ENCODE assay signal across 24 cellular contexts in the genomic region with DNA sequence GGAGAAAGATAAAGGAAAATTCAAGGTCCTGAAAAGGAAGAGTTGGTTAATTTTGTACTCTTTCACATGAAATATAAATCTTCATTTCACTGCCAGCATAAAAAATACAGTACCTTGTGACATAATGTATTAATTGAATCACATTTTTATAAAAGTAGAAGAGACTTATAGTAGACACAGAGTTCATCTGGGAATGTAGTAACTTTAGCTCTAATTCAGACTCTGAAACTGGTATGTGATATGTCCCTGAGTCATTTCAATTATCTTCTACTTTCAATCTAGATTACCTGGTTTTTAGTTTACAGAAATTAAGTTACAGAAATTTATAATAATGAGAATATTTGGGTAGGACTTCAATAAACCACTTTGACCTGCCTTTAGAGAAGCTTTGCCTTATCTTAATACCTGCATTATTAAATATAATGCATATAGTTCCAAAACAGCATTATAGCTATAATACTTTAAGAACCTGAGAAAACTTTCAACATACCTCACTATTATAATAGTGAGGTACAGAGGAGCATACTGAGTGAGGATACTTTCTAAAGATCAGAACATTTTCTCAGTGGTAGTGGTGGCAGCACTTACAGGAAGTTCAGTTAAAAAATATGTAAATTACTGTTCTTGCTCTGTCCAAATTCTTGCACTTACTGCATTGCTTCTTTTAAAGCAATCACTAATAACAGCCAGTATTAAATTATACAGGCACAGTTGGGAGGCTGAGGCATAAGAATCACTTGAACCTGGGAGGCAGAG. TPM values are rescaled to one million over a fixed set of nuclear protein-coding genes. Genes with fewer than 3 reads are reported as not detected.
A peak's percentile ranks its signal among the peaks of the same experiment; 100 is the strongest.
DNase-seq lines count a peak whose midpoint lies in the region; ATAC-seq and TF ChIP-seq lines count a peak whose summit lies in the region.
"Had no signal": no experiment of that assay in that cellular context is flagged by ENCODE, and none has a peak within 500 bp of the region (broad histone marks: within the 10 kb centered on the region; RNA-seq: fewer than 3 reads in every experiment).

No MANE protein-coding gene starts in this region.

- no peaks in the 10 kb centered on the region for H3K27me3 Mint-ChIP-seq in natural killer cell (ENCODE audit: low read depth in 2 of 2)
- H3K27me3 Mint-ChIP-seq: activated naive CD8-positive, alpha-beta T cell treated with anti-CD3 and anti-CD28 coated beads, Interleukin-2, amount 10 ng/mL, durations not matched to agents 7 days and 5 days; activated T-helper 17 cell treated with anti-CD3 and anti-CD28 coated beads, Interleukin-2, amount 50 U/mL, for 72 hours; CD4-positive, alpha-beta memory T cell had no signal

- H3K9me3 Mint-ChIP-seq in natural killer cell: no peaks in the 10 kb centered on the region
- H3K9me3 Mint-ChIP-seq: activated naive CD8-positive, alpha-beta T cell treated with anti-CD3 and anti-CD28 coated beads, Interleukin-2, amount 10 ng/mL, durations not matched to agents 7 days and 5 days; activated T-helper 17 cell treated with anti-CD3 and anti-CD28 coated beads, Interleukin-2, amount 50 U/mL, for 72 hours; CD4-positive, alpha-beta memory T cell; GM23338 had no signal

- DNase-seq in natural killer cell (no peak), islet precursor cell (no peak), HuH-7 (ENCODE audit: low spot score) (no peak), NCI-H1092 (lab: John Stamatoyannopoulos, UW) (no peak)
- DNase-seq: activated naive CD8-positive, alpha-beta T cell treated with anti-CD3 and anti-CD28 coated beads, Interleukin-2, amount 10 ng/mL, durations not matched to agents 7 days and 5 days; body of pancreas; CD4-positive, alpha-beta memory T cell; DMS79; heart left ventricle; left ventricle myocardium inferior; mucosa of descending colon; NCI-H1436; NCI-H82; Peyer's patch; stimulated activated CD4-positive, alpha-beta T cell treated with anti-CD3 and anti-CD28 coated beads, Interleukin-2, amount 100 ng/mL, for 48 hours; stomach; trophoblast cell had no signal

- no peaks in the 10 kb centered on the region; the same call in 1 of the 2 replicates for H3F3A ChIP-seq in OCI-LY1 (ENCODE audit: insufficient read depth, low read length)

- H3K36me3 ChIP-seq in OCI-LY1 (ENCODE audit: insufficient read depth, low read length): peaks cover 27% of the 10 kb centered on the region; the same call in 1 of the 2 replicates
- H3K36me3 ChIP-seq: prostate gland had no signal

- peak overlapping the region in 1 of 2 donors; percentile 24 for H3K27ac Mint-ChIP-seq in natural killer cell
- H3K27ac Mint-ChIP-seq: activated naive CD8-positive, alpha-beta T cell treated with anti-CD3 and anti-CD28 coated beads, Interleukin-2, amount 10 ng/mL, durations not matched to agents 7 days and 5 days; activated T-helper 17 cell treated with anti-CD3 and anti-CD28 coated beads, Interleukin-2, amount 50 U/mL, for 72 hours; GM23338 had no signal

- no peak overlapping the region for H2AFZ ChIP-seq in OCI-LY1 (ENCODE audit: low read length)
- H2AFZ ChIP-seq: GM23338 had no signal

- H3K4me1 Mint-ChIP-seq in natural killer cell: peaks cover 8% of the 10 kb centered on the region in 2 donors
- H3K4me1 Mint-ChIP-seq: GM23338 had no signal

- no peaks in the 10 kb centered on the region; the same call in 1 of the 2 replicates for H3K79me2 ChIP-seq in OCI-LY1 (ENCODE audit: insufficient read depth, low read length)

- no peak for TF ChIP-seq CTCF in OCI-LY1 (IDR thresholded peaks at IDR 0.05; ENCODE audit: low read length)
- no peak for TF ChIP-seq CTCF in natural killer cell (IDR thresholded peaks at IDR 0.05)

- no peaks in the 10 kb centered on the region for H4K20me1 ChIP-seq in OCI-LY1 (ENCODE audit: insufficient read depth, low read length)

- H3K4me1 ChIP-seq in OCI-LY1 (ENCODE audit: insufficient read depth, low read length, severe bottlenecking): peaks cover 14% of the 10 kb centered on the region
- H3K4me1 ChIP-seq: Peyer's patch, prostate gland had no signal

- no peak overlapping the region for H3K4me2 ChIP-seq in OCI-LY1 (ENCODE audit: low read length)
- H3K4me2 ChIP-seq: GM23338 had no signal

- H3K4me3 ChIP-seq in OCI-LY1 (ENCODE audit: low read depth, low read length, poor library complexity, severe bottlenecking): no peak overlapping the region
- H3K4me3 ChIP-seq: body of pancreas, GM23338, heart left ventricle, left ventricle myocardium inferior, mucosa of descending colon, Peyer's patch, prostate gland, stomach had no signal

- ATAC-seq in GM18873 (IDR thresholded peaks at IDR 0.05; ENCODE audit: low FRiP score, unreplicated experiment): peak; percentile 53
- ATAC-seq in GM21529 (IDR thresholded peaks at IDR 0.05; ENCODE audit: unreplicated experiment): peak; percentile 61
- ATAC-seq in HG03066 (IDR thresholded peaks at IDR 0.05; ENCODE audit: low read depth, unreplicated experiment): peak; percentile 51
- no peak for ATAC-seq in natural killer cell
- ATAC-seq: activated T-helper 17 cell treated with anti-CD3 and anti-CD28 coated beads, Interleukin-2, amount 50 U/mL, for 72 hours; body of pancreas; GM23338; heart left ventricle; mucosa of descending colon had no signal

- H3K36me3 Mint-ChIP-seq in natural killer cell: peaks cover 8% of the 10 kb centered on the region

- intact Hi-C loops in natural killer cell (cut with micrococcal nuclease): no loop called here

- H3K27ac ChIP-seq in OCI-LY1 (ENCODE audit: low read depth, low read length, poor library complexity, severe bottlenecking): peak overlapping the region; percentile 19
- H3K27ac ChIP-seq: body of pancreas, heart left ventricle, left ventricle myocardium inferior, Peyer's patch, prostate gland, stomach had no signal

- no peaks in the 10 kb centered on the region for H3K9me3 ChIP-seq in OCI-LY1 (ENCODE audit: low read length)
- H3K9me3 ChIP-seq: body of pancreas, heart left ventricle, left ventricle myocardium inferior, mucosa of descending colon, Peyer's patch, prostate gland, stomach had no signal

- no peaks in the 10 kb centered on the region for H3K9me2 ChIP-seq in OCI-LY1 (ENCODE audit: low read depth, low read length)

- no peak overlapping the region for H3K4me3 Mint-ChIP-seq in natural killer cell
- H3K4me3 Mint-ChIP-seq: activated naive CD8-positive, alpha-beta T cell treated with anti-CD3 and anti-CD28 coated beads, Interleukin-2, amount 10 ng/mL, durations not matched to agents 7 days and 5 days; activated T-helper 17 cell treated with anti-CD3 and anti-CD28 coated beads, Interleukin-2, amount 50 U/mL, for 72 hours; CD4-positive, alpha-beta memory T cell; GM23338 had no signal

- no peak overlapping the region for H3K9ac ChIP-seq in OCI-LY1 (ENCODE audit: low read length)

- H3K27me3 ChIP-seq in OCI-LY1 (ENCODE audit: insufficient read depth, low read length): no peaks in the 10 kb centered on the region
- H3K27me3 ChIP-seq: body of pancreas, heart left ventricle, Peyer's patch, stomach had no signal

RNA-seq across cellular contexts. Expression of a gene that starts 11.2 kb away (rescaled TPM):
- 10 to 100 TPM; 16.4 to 24.9 (median 19.0) TPM for total RNA-seq in natural killer cell

RNA-seq across cellular contexts. Expression of a gene that starts 19.2 kb away (rescaled TPM):
- total RNA-seq in natural killer cell: 10 to 100 TPM; 20.7 to 26.0 (median 21.0) TPM

Comparison
In these comparisons a context has a peak if more than half of its experiments do, and no peak if none do; other contexts are left out.
1. ATAC-seq: peak in GM18873 (single experiment), GM21529 (single experiment) and HG03066 (single experiment); none in natural killer cell (0 of 3).